Comparison of ENCODE assay signal across 16 cellular contexts in genomic region chr4:89915151-89915550, GRCh38. TPM values are rescaled to one million over a fixed set of nuclear protein-coding genes. Genes with fewer than 3 reads are reported as not detected.
A peak's percentile ranks its signal among the peaks of the same experiment; 100 is the strongest.
DNase-seq lines count a peak whose midpoint lies in the region; ATAC-seq, FAIRE-seq and TF ChIP-seq lines count a peak whose summit lies in the region.
"Had no signal": no experiment of that assay in that cellular context is flagged by ENCODE, and none has a peak within 500 bp of the region (broad histone marks: within the 10 kb centered on the region; RNA-seq: fewer than 3 reads in every experiment).

No MANE protein-coding gene starts in this region.

- BruUV-seq in HCT116 (replicated peaks; lab: Mats Ljungman, UMichigan) (no TSS peak), GM12878 (replicated peaks; lab: Mats Ljungman, UMichigan) (no TSS peak)

- RAD21 ChIA-PET in HCT116 (lab: Charles Lee; ENCODE audit: low non-redundant PET in 1 of 2, low total read pairs in 2 of 2, uncharacterized antibody in 2 of 2, unreplicated experiment in 2 of 2) (no interaction called here), GM12878 (lab: Charles Lee; ENCODE audit: unreplicated experiment) (interaction anchor here (1.7 kb wide), 1 partner anchor 378 kb away, joined by 7 read pairs; no protein-coding TSS in a partner anchor)

- H3K36me3 ChIP-seq in HCT116 (ENCODE audit: control insufficient read depth in 1 of 2, insufficient read depth in 2 of 2, low read length in 2 of 2) (no peaks in the 10 kb centered on the region), GM12878 (ENCODE audit: control insufficient read depth in 2 of 2, insufficient read depth in 2 of 2, low read length in 1 of 2) (no peaks in the 10 kb centered on the region), neural cell (ENCODE audit: insufficient read depth, low read length) (no peaks in the 10 kb centered on the region), heart right ventricle (no peaks in the 10 kb centered on the region)

- in situ Hi-C loops in GM12878 (cut with MboI): no loop called here

- no peak for ATAC-seq in HCT116
- ATAC-seq in GM12878: peak; percentile 15; the same call in 2 of the 3 replicates
- no peak for ATAC-seq in heart right ventricle
- ATAC-seq: Panc1 had no signal

- TF ChIP-seq POLR2A in HCT116 (IDR thresholded peaks at IDR 0.05; ENCODE audit: borderline replicate concordance, extremely low read depth, insufficient read depth, insufficient read length) (no peak), GM12878 (IDR thresholded peaks at IDR 0.05; ENCODE audit: low read depth, low read length) (no peak)

- TF ChIP-seq RAD21 in HCT116 (IDR thresholded peaks at IDR 0.05; ENCODE audit: low read depth) (no peak), GM12878 (IDR thresholded peaks at IDR 0.05; ENCODE audit: insufficient read depth, low read depth, low read length) (no peak), neural cell (conservative IDR thresholded peaks at IDR 0.05) (no peak)

- WGBS in GM12878 (ENCODE audit: insufficient coverage, insufficient replicate concordance, low lambda C conversion rate, missing lambda C conversion rate): 52% methylated on average over 1 of the region's 1 CpG
- 70 to 75% methylated on average over 1 of the region's 1 CpG for WGBS in heart right ventricle, 2 donors

- FAIRE-seq in GM12878 (lab: Jason Lieb, UNC): no peak
- FAIRE-seq: GM18507 had no signal

- H4K20me1 ChIP-seq in HCT116 (ENCODE audit: insufficient read depth) (no peaks in the 10 kb centered on the region), GM12878 (ENCODE audit: control insufficient read depth, insufficient read depth) (no peaks in the 10 kb centered on the region), neural cell (ENCODE audit: insufficient read depth) (no peaks in the 10 kb centered on the region)

- peak overlapping the region; percentile 26 for H2AFZ ChIP-seq in HCT116 (ENCODE audit: low read depth, low read length, poor library complexity, severe bottlenecking)
- no peak overlapping the region for H2AFZ ChIP-seq in GM12878 (ENCODE audit: control insufficient read depth, low read depth, low read length)
- H2AFZ ChIP-seq in neural cell (ENCODE audit: low read depth, low read length): no peak overlapping the region

- POLR2A ChIA-PET in HCT116 (lab: Charles Lee) (no interaction called here), GM12878 (lab: Charles Lee) (no interaction called here)

- H3K9ac ChIP-seq in HCT116 (ENCODE audit: low read length) (no peak overlapping the region), GM12878 (ENCODE audit: control insufficient read depth, insufficient read depth, low read length) (no peak overlapping the region), neural cell (ENCODE audit: low read length) (no peak overlapping the region)
- H3K9ac ChIP-seq: SK-N-SH had no signal

- H3K9me3 ChIP-seq in HCT116 (ENCODE audit: control insufficient read depth in 1 of 2, insufficient read depth in 1 of 2, low read depth in 1 of 2, low read length in 2 of 2) (no peaks in the 10 kb centered on the region), GM12878 (replicated peaks; ENCODE audit: control insufficient read depth, insufficient read depth, low read length) (no peaks in the 10 kb centered on the region), neural cell (ENCODE audit: low read length) (no peaks in the 10 kb centered on the region), heart right ventricle (no peaks in the 10 kb centered on the region)
- H3K9me3 ChIP-seq: Caco-2, SK-N-SH had no signal

- DNase-seq in HCT116 (ENCODE audit: low read depth, low spot score) (no peak), NCI-H2171 (lab: John Stamatoyannopoulos, UW) (peak; percentile 27), GM12878 (ENCODE audit: low read depth, low spot score) (no peak), HT-29 (ENCODE audit: low spot score) (no peak), heart right ventricle (no peak)
- DNase-seq in activated CD4-positive, alpha-beta T cell treated with anti-CD3 and anti-CD28 coated beads, Interleukin-2, amount 50 U/mL, for 1 hour: no peak
- DNase-seq: CD4-positive, CD25-positive, alpha-beta regulatory T cell; GOT3; MM.1S; NCI-H1930; NCI-H510A; SK-N-SH had no signal

- H3K79me2 ChIP-seq in HCT116 (ENCODE audit: insufficient read depth, low read length) (no peaks in the 10 kb centered on the region), GM12878 (ENCODE audit: control insufficient read depth, insufficient read depth, low read length) (no peaks in the 10 kb centered on the region), neural cell (replicated peaks; ENCODE audit: insufficient read depth, low read length) (no peaks in the 10 kb centered on the region)

- intact Hi-C loops in HCT116 (cut with micrococcal nuclease): no loop called here
- intact Hi-C loops in GM12878 (cut with micrococcal nuclease; ENCODE audit: unreplicated experiment): no loop called here
- intact Hi-C loops in heart right ventricle (cut with DNase I): no loop called here

- H3K27me3 ChIP-seq in HCT116 (ENCODE audit: insufficient read depth, low read length) (no peaks in the 10 kb centered on the region), GM12878 (replicated peaks in 1 of 2; ENCODE audit: control insufficient read depth in 2 of 2, insufficient read depth in 2 of 2, low read length in 1 of 2) (no peaks in the 10 kb centered on the region), neural cell (ENCODE audit: insufficient read depth, low read depth, low read length) (no peaks in the 10 kb centered on the region), heart right ventricle (peaks cover 0 to 1% (median 0%) of the 10 kb centered on the region in 7 donors)

- H3K4me3 ChIP-seq in HCT116 (replicated peaks in 1 of 2; ENCODE audit: low read depth in 1 of 2, low read length in 2 of 2) (no peak overlapping the region), GM12878 (no peak overlapping the region), neural cell (ENCODE audit: low read length) (no peak overlapping the region), heart right ventricle (no peak overlapping the region)

- CTCF ChIA-PET in HCT116 (lab: Charles Lee): no interaction called here
- CTCF ChIA-PET in GM12878 (lab: Yijun Ruan, JAX): interaction anchor here (0.6 to 1.3 kb wide), 9 partner anchors 9 to 385 kb away, joined by 3 to 5 read pairs (median 3); no protein-coding TSS in a partner anchor

- TF ChIP-seq EP300 in GM12878 (IDR thresholded peaks at IDR 0.05; ENCODE audit: borderline replicate concordance in 1 of 2, control insufficient read depth in 1 of 2, low read depth in 2 of 2, low read length in 2 of 2): no peak
- TF ChIP-seq EP300 in neural cell (conservative IDR thresholded peaks at IDR 0.05; ENCODE audit: poor library complexity, severe bottlenecking): no peak

- no peaks in the 10 kb centered on the region for H3K9me2 ChIP-seq in HCT116 (ENCODE audit: insufficient read depth)
- H3K9me2 ChIP-seq in neural cell (ENCODE audit: insufficient read depth, low read length): no peaks in the 10 kb centered on the region
- H3K9me2 ChIP-seq: SK-N-SH had no signal

- H3K4me1 ChIP-seq in HCT116 (ENCODE audit: control insufficient read depth in 1 of 2, insufficient read depth in 2 of 2, low read length in 2 of 2) (no peaks in the 10 kb centered on the region), GM12878 (ENCODE audit: control insufficient read depth, insufficient read depth, low read length) (no peaks in the 10 kb centered on the region), heart right ventricle (no peaks in the 10 kb centered on the region)

- TF ChIP-seq CTCF in HCT116 (IDR thresholded peaks at IDR 0.05 in 2 of 3, conservative IDR thresholded peaks at IDR 0.05 in 1 of 3; ENCODE audit: borderline replicate concordance in 1 of 3, insufficient read depth in 1 of 3, low read depth in 2 of 3, low read length in 2 of 3): no peak
- no peak for TF ChIP-seq CTCF in GM12878 (IDR thresholded peaks at IDR 0.05 in 2 of 3, conservative IDR thresholded peaks at IDR 0.05 in 1 of 3; ENCODE audit: control insufficient read depth in 2 of 3, extremely low read depth in 1 of 3, insufficient read depth in 1 of 3, low read depth in 3 of 3, low read length in 3 of 3)
- no peak for TF ChIP-seq CTCF in neural cell (IDR thresholded peaks at IDR 0.05; ENCODE audit: poor library complexity, severe bottlenecking)
- no peak for TF ChIP-seq CTCF in heart right ventricle (IDR thresholded peaks at IDR 0.05)

- H3K4me2 ChIP-seq in HCT116 (ENCODE audit: low read length): no peak overlapping the region
- no peak overlapping the region for H3K4me2 ChIP-seq in GM12878 (ENCODE audit: control insufficient read depth, insufficient read depth)
- no peak overlapping the region for H3K4me2 ChIP-seq in neural cell (ENCODE audit: low read length)
- H3K4me2 ChIP-seq: SK-N-SH had no signal

- H3F3A ChIP-seq in neural cell (ENCODE audit: insufficient read depth, low read length, poor library complexity, severe bottlenecking): no peaks in the 10 kb centered on the region

- no peak overlapping the region for H3K27ac ChIP-seq in HCT116 (ENCODE audit: low read depth, low read length)
- H3K27ac ChIP-seq in GM12878 (ENCODE audit: control insufficient read depth, insufficient read depth): no peak overlapping the region
- H3K27ac ChIP-seq in neural cell (ENCODE audit: low read length): peak overlapping the region; percentile 12
- no peak overlapping the region for H3K27ac ChIP-seq in heart right ventricle

- SMC1A ChIA-PET in GM12878 (lab: Charles Lee; ENCODE audit: uncharacterized antibody, unreplicated experiment): interaction anchor here (1.1 to 1.2 kb wide), 2 partner anchors 9 to 11 kb away, joined by 3 read pairs; no protein-coding TSS in a partner anchor

RNA-seq across cellular contexts. Expression of gene MMRN1, which starts 20.5 kb away (rescaled TPM):
- total RNA-seq in HCT116 (2021; ENCODE audit: unreplicated experiment): 0.12 TPM
- 0.01 and 0.04 TPM in 2 replicates for polyA plus RNA-seq in HCT116 (2012)
- total RNA-seq in GM12878 (2013; cell fraction: nucleolus; rRNA removed): 7.9 and 9.3 TPM in 2 replicates
- total RNA-seq in GM12878 (2014; rRNA removed): 1.0 and 1.7 TPM in 2 replicates
- 1.5 and 1.7 TPM in 2 replicates for total RNA-seq in GM12878 (2014; rRNA removed; fragmentation: Illumina TruSeq; extraction: Trizol)
- 0.85 and 1.1 TPM in 2 replicates for total RNA-seq in GM12878 (2021)
- not detected for polyA plus RNA-seq in GM12878 (2011; ENCODE audit: low read depth)
- polyA plus RNA-seq in GM12878 (2011; rRNA removed): 3.9 and 6.6 TPM in 2 replicates
- 1.2 and 1.6 TPM in 2 replicates for polyA plus RNA-seq in GM12878 (2011; cell fraction: cytosol; rRNA removed)
- 4.8 and 5.1 TPM in 2 replicates for polyA plus RNA-seq in GM12878 (2011; cell fraction: nucleus; rRNA removed)
- polyA plus RNA-seq in GM12878 (2012): 0.14 and 0.25 TPM in 2 replicates
- 1.3 and 2.0 TPM in 2 replicates for polyA plus RNA-seq in GM12878 (2014; fragmentation: Illumina TruSeq; extraction: Trizol)
- polyA plus RNA-seq in GM12878 (2014; fragmentation: Nextera tagmentation; extraction: Ambion mirVana): under 1 TPM; 0.53 to 0.55 TPM
- 0.50 and 0.77 TPM in 2 replicates for polyA plus RNA-seq in GM12878 (2014; rRNA removed)
- under 1 TPM; 0.58 to 0.71 TPM for polyA plus RNA-seq in GM12878 (2016; fragmentation: Nextera tagmentation; extraction: Ambion mirVana)
- polyA minus RNA-seq in GM12878 (2011; rRNA and poly(A)+ RNA removed): 2.6 and 5.7 TPM in 2 replicates
- polyA minus RNA-seq in GM12878 (2011; cell fraction: cytosol; rRNA and poly(A)+ RNA removed): 1.7 and 2.8 TPM in 2 replicates
- 6.2 and 8.7 TPM in 2 replicates for polyA minus RNA-seq in GM12878 (2011; cell fraction: nucleus; rRNA and poly(A)+ RNA removed)
- polyA plus RNA-seq in neural cell: 2.2 and 7.0 TPM in 2 replicates
- 5.8 and 7.3 TPM in 2 replicates for polyA minus RNA-seq in neural cell
- total RNA-seq in HT-29 (2014; rRNA removed; shearing (Covaris generic)): 0.03 TPM in 1 of 2 replicates, not detected in the other
- 1 to 10 TPM in 7 of 10 donors, under 1 TPM in 3; 0.20 to 3.9 (median 2.3) TPM for total RNA-seq in heart right ventricle
- polyA plus RNA-seq in heart right ventricle: 1 to 10 TPM in 1 of 2 donors, under 1 TPM in 1; 0.80 to 2.8 TPM
- total RNA-seq: Caco-2 had no signal
- polyA plus RNA-seq: SK-N-SH had no signal
